12 cellular contexts compared by ENCODE assay signal in the genomic region with DNA sequence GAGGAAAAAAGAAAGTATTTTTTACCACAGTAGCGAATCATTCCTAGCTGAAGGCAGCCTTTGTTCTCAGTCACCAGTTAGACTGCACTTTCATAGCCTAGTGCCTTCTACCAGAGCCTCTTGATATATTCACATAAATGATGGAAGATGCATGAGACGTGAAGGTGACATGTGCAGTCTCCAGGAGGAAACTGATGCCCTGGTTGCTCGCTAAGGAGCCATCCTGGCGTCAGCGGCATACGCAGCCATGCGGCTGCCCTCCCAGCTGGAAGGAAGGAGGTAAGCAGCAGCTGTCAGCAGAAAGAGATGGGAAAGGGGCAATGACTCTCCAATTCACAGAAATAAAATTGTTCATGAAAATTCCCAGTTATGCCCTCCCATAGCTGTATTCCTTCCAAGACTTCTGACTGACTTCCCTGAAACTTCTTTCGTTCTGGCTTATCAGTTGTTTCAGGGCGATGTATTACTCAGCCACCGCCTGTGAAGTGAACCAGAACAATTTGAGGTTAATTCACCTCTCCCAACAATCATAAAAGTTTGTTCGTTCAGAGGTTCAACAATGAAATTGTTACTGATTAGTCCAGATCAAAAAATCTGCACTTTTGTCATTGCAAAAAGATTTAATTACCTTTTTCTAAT.
DNase-seq lines count a peak whose midpoint lies in the region; ATAC-seq and TF ChIP-seq lines count a peak whose summit lies in the region.
"Had no signal": no experiment of that assay in that cellular context is flagged by ENCODE, and none has a peak within 500 bp of the region (broad histone marks: within the 10 kb centered on the region; RNA-seq: fewer than 3 reads in every experiment).

No MANE protein-coding gene starts in this region.

- no peaks in the 10 kb centered on the region for H3K4me1 ChIP-seq in foreskin keratinocyte

- H3K27me3 Mint-ChIP-seq in activated T-helper 1 cell treated with anti-CD3 and anti-CD28 coated beads, Interleukin-12 subunit alpha, Interleukin-12 subunit beta, Interleukin-2, Interleukin-4 antibody, amounts not matched to agents 30 ng/mL and 10 ng/mL and 1 ng/mL, durations not matched to agents 14 hours and 24 hours and 36 hours (ENCODE audit: insufficient read depth): no peaks in the 10 kb centered on the region
- no peaks in the 10 kb centered on the region for H3K27me3 Mint-ChIP-seq in naive thymus-derived CD8-positive, alpha-beta T cell
- H3K27me3 Mint-ChIP-seq: activated CD4-positive, alpha-beta memory T cell treated with anti-CD3 and anti-CD28 coated beads for 36 hours; central memory CD8-positive, alpha-beta T cell had no signal

- peak; percentile 66 for DNase-seq in Caki2 (ENCODE audit: low read depth)
- peak; percentile 44 for DNase-seq in SK-MEL-5 (ENCODE audit: low read depth, low spot score)
- DNase-seq in foreskin keratinocyte: no peak
- peak; percentile 44 for DNase-seq in pons (ENCODE audit: low spot score)
- DNase-seq in activated T-helper 1 cell treated with anti-CD3 and anti-CD28 coated beads, Interleukin-12 subunit alpha, Interleukin-12 subunit beta, Interleukin-2, Interleukin-4 antibody, amounts not matched to agents 30 ng/mL and 10 ng/mL and 1 ng/mL, durations not matched to agents 14 hours and 24 hours and 36 hours (ENCODE audit: low spot score): no peak
- no peak for DNase-seq in naive thymus-derived CD8-positive, alpha-beta T cell
- DNase-seq: activated CD4-positive, alpha-beta memory T cell treated with anti-CD3 and anti-CD28 coated beads for 36 hours; stimulated activated CD4-positive, alpha-beta T cell treated with anti-CD3 and anti-CD28 coated beads, Interleukin-1b, Interleukin-23, amount 100 ng/mL, for 48 hours had no signal

- no peak overlapping the region for H3K27ac ChIP-seq in foreskin keratinocyte
- H3K27ac ChIP-seq: C4-2B had no signal

- in situ Hi-C loops in Caki2 (cut with HindIII; ENCODE audit: low pct_unique_long_range_greater_than_20kb, low sequenced_read_pairs): no loop called here
- in situ Hi-C loops in SK-MEL-5 (cut with HindIII; ENCODE audit: low pct_unique_long_range_greater_than_20kb, low sequenced_read_pairs): no loop called here

- intact Hi-C loops in activated T-helper 1 cell treated with anti-CD3 and anti-CD28 coated beads, Interleukin-12 subunit alpha, Interleukin-12 subunit beta, Interleukin-2, Interleukin-4 antibody, amounts not matched to agents 30 ng/mL and 10 ng/mL and 1 ng/mL, durations not matched to agents 14 hours and 24 hours and 36 hours (cut with micrococcal nuclease): no loop called here

- POLR2A ChIA-PET in naive thymus-derived CD8-positive, alpha-beta T cell (lab: Charles Lee): no interaction called here

- H3K9me3 Mint-ChIP-seq in activated T-helper 1 cell treated with anti-CD3 and anti-CD28 coated beads, Interleukin-12 subunit alpha, Interleukin-12 subunit beta, Interleukin-2, Interleukin-4 antibody, amounts not matched to agents 30 ng/mL and 10 ng/mL and 1 ng/mL, durations not matched to agents 14 hours and 24 hours and 36 hours: no peaks in the 10 kb centered on the region
- peaks cover 0 to 3% (median 0%) of the 10 kb centered on the region in 9 donors for H3K9me3 Mint-ChIP-seq in naive thymus-derived CD8-positive, alpha-beta T cell
- H3K9me3 Mint-ChIP-seq: activated CD4-positive, alpha-beta memory T cell treated with anti-CD3 and anti-CD28 coated beads for 36 hours; central memory CD8-positive, alpha-beta T cell had no signal

- no peaks in the 10 kb centered on the region for H3K36me3 Mint-ChIP-seq in activated T-helper 1 cell treated with anti-CD3 and anti-CD28 coated beads, Interleukin-12 subunit alpha, Interleukin-12 subunit beta, Interleukin-2, Interleukin-4 antibody, amounts not matched to agents 30 ng/mL and 10 ng/mL and 1 ng/mL, durations not matched to agents 14 hours and 24 hours and 36 hours (ENCODE audit: low read depth)
- peaks cover 0 to 3% (median 0%) of the 10 kb centered on the region in 3 donors for H3K36me3 Mint-ChIP-seq in naive thymus-derived CD8-positive, alpha-beta T cell
- H3K36me3 Mint-ChIP-seq: activated CD4-positive, alpha-beta memory T cell treated with anti-CD3 and anti-CD28 coated beads for 36 hours had no signal

- H3K27me3 ChIP-seq in foreskin keratinocyte: no peaks in the 10 kb centered on the region

- H3K4me1 Mint-ChIP-seq in activated T-helper 1 cell treated with anti-CD3 and anti-CD28 coated beads, Interleukin-12 subunit alpha, Interleukin-12 subunit beta, Interleukin-2, Interleukin-4 antibody, amounts not matched to agents 30 ng/mL and 10 ng/mL and 1 ng/mL, durations not matched to agents 14 hours and 24 hours and 36 hours (ENCODE audit: low read depth): no peaks in the 10 kb centered on the region
- no peaks in the 10 kb centered on the region for H3K4me1 Mint-ChIP-seq in naive thymus-derived CD8-positive, alpha-beta T cell
- H3K4me1 Mint-ChIP-seq: central memory CD8-positive, alpha-beta T cell had no signal

- no peak for TF ChIP-seq CTCF in foreskin keratinocyte (conservative IDR thresholded peaks at IDR 0.05)

- H3K27ac Mint-ChIP-seq in activated T-helper 1 cell treated with anti-CD3 and anti-CD28 coated beads, Interleukin-12 subunit alpha, Interleukin-12 subunit beta, Interleukin-2, Interleukin-4 antibody, amounts not matched to agents 30 ng/mL and 10 ng/mL and 1 ng/mL, durations not matched to agents 14 hours and 24 hours and 36 hours: no peak overlapping the region
- no peak overlapping the region for H3K27ac Mint-ChIP-seq in naive thymus-derived CD8-positive, alpha-beta T cell
- H3K27ac Mint-ChIP-seq: activated CD4-positive, alpha-beta memory T cell treated with anti-CD3 and anti-CD28 coated beads for 36 hours had no signal

- TF ChIP-seq POLR2A in GM18505 (IDR thresholded peaks at IDR 0.05; ENCODE audit: borderline replicate concordance, extremely low read depth, insufficient read depth, insufficient read length): no peak

- no peak overlapping the region for H3K4me3 Mint-ChIP-seq in activated T-helper 1 cell treated with anti-CD3 and anti-CD28 coated beads, Interleukin-12 subunit alpha, Interleukin-12 subunit beta, Interleukin-2, Interleukin-4 antibody, amounts not matched to agents 30 ng/mL and 10 ng/mL and 1 ng/mL, durations not matched to agents 14 hours and 24 hours and 36 hours
- H3K4me3 Mint-ChIP-seq in naive thymus-derived CD8-positive, alpha-beta T cell: no peak overlapping the region
- H3K4me3 Mint-ChIP-seq: activated CD4-positive, alpha-beta memory T cell treated with anti-CD3 and anti-CD28 coated beads for 36 hours; central memory CD8-positive, alpha-beta T cell had no signal

- ATAC-seq in foreskin keratinocyte (peak; percentile 69), GM18505 (IDR thresholded peaks at IDR 0.05; ENCODE audit: unreplicated experiment) (no peak), HG03039 (IDR thresholded peaks at IDR 0.05; ENCODE audit: unreplicated experiment) (no peak)
- ATAC-seq in naive thymus-derived CD8-positive, alpha-beta T cell: no peak

Comparison
In these comparisons a context has a peak if more than half of its experiments do, and no peak if none do; other contexts are left out.
1. DNase-seq: peak in Caki2 (single experiment), SK-MEL-5 (single experiment) and pons (single experiment); none in foreskin keratinocyte (0 of 2), activated T-helper 1 cell treated with anti-CD3 and anti-CD28 coated beads, Interleukin-12 subunit alpha, Interleukin-12 subunit beta, Interleukin-2, Interleukin-4 antibody, amounts not matched to agents 30 ng/mL and 10 ng/mL and 1 ng/mL, durations not matched to agents 14 hours and 24 hours and 36 hours (single experiment) and naive thymus-derived CD8-positive, alpha-beta T cell (0 of 10).